In genomic region chr2:80490964-80491363, GRCh38 we compare ENCODE assay signal across 2 cellular contexts.
TF ChIP-seq lines count a peak whose summit lies in the region.

No MANE protein-coding gene starts in this region.

TF ChIP-seq in IMR-90, 13 proteins besides CTCF, POLR2A, EP300 and RAD21 (continued from another document):
- TF ChIP-seq USF2 (IDR thresholded peaks at IDR 0.05; ENCODE audit: low read depth, low read length) (no peak), CEBPB (IDR thresholded peaks at IDR 0.05; ENCODE audit: low read depth, low read length) (no peak), SMC3 (IDR thresholded peaks at IDR 0.05; ENCODE audit: low read depth, low read length) (no peak), RFX5 (IDR thresholded peaks at IDR 0.05; ENCODE audit: low read depth, low read length) (no peak), RCOR1 (IDR thresholded peaks at IDR 0.05; ENCODE audit: insufficient replicate concordance, low read length) (no peak), MAZ (IDR thresholded peaks at IDR 0.05; ENCODE audit: borderline replicate concordance, low read depth, low read length) (no peak), ELK1 (IDR thresholded peaks at IDR 0.05; ENCODE audit: borderline replicate concordance, low read depth, low read length) (no peak), BHLHE40 (IDR thresholded peaks at IDR 0.05; ENCODE audit: low read depth, low read length) (no peak), MAFK (IDR thresholded peaks at IDR 0.05; ENCODE audit: low read depth, low read length) (no peak), CHD1 (IDR thresholded peaks at IDR 0.05; ENCODE audit: low read depth, low read length) (no peak), NFE2L2 (IDR thresholded peaks at IDR 0.05; ENCODE audit: low read depth, low read length) (no peak)
TF ChIP-seq in IMR-90: peak in this region for 0.

TF ChIP-seq in SK-N-SH treated with all-trans-retinoic acid at 6 μM for 48 hours, 23 proteins besides CTCF, POLR2A, EP300 and RAD21 (continued from another document):
- no peak for TF ChIP-seq CSRNP3 (CRISPR knock-in tag; IDR thresholded peaks at IDR 0.05)
- no peak for TF ChIP-seq SNAI2 (CRISPR knock-in tag; IDR thresholded peaks at IDR 0.05)
- TF ChIP-seq BACH2 (CRISPR knock-in tag; IDR thresholded peaks at IDR 0.05; ENCODE audit: borderline replicate concordance), result no peak
- TF ChIP-seq ESRRG (CRISPR knock-in tag; IDR thresholded peaks at IDR 0.05), result no peak
- TF ChIP-seq POU6F1 (CRISPR knock-in tag; IDR thresholded peaks at IDR 0.05; ENCODE audit: borderline replicate concordance, low read depth), result no peak
- no peak for TF ChIP-seq ARNTL (CRISPR knock-in tag; IDR thresholded peaks at IDR 0.05; ENCODE audit: borderline replicate concordance, low read depth)
- no peak for TF ChIP-seq TOX (CRISPR knock-in tag; IDR thresholded peaks at IDR 0.05; ENCODE audit: borderline replicate concordance)
- no peak for TF ChIP-seq TCF4 (CRISPR knock-in tag; IDR thresholded peaks at IDR 0.05; ENCODE audit: borderline replicate concordance)
- TF ChIP-seq CREB5 (CRISPR knock-in tag; IDR thresholded peaks at IDR 0.05; ENCODE audit: low read depth), result no peak
- TF ChIP-seq ZFP30 (CRISPR knock-in tag; IDR thresholded peaks at IDR 0.05), result no peak
- no peak for TF ChIP-seq CSDC2 (CRISPR knock-in tag; IDR thresholded peaks at IDR 0.05)
- no peak for TF ChIP-seq ISL1 (CRISPR knock-in tag; IDR thresholded peaks at IDR 0.05)
- no peak for TF ChIP-seq GLIS3 (CRISPR knock-in tag; IDR thresholded peaks at IDR 0.05)
- no peak for TF ChIP-seq ZFP3 (CRISPR knock-in tag; IDR thresholded peaks at IDR 0.05)
